ENCODE assay signal across 11 cellular contexts in genomic region chr11:125756050-125756449, GRCh38. TPM values are rescaled to one million over a fixed set of nuclear protein-coding genes. Genes with fewer than 3 reads are reported as not detected.
"Had no signal": no experiment of that assay in that cellular context is flagged by ENCODE, and none has a peak within 500 bp of the region (broad histone marks: within the 10 kb centered on the region; RNA-seq: fewer than 3 reads in every experiment).

No MANE protein-coding gene starts in this region.

- ATAC-seq: HCT116, HepG2 had no signal

- H3K4me3 ChIP-seq: GM23248, HAP-1 had no signal

- H3K27ac ChIP-seq: GM23248, HL-60 had no signal

- H3K36me3 ChIP-seq: HAP-1 had no signal

- DNase-seq: GM23248, GOT3, H7, HFFc6 had no signal

- H3K9me3 ChIP-seq: HAP-1 had no signal

- H3K4me1 ChIP-seq: HAP-1 had no signal

RNA-seq across cellular contexts. Expression of gene PATE1, which starts 10.0 kb away (rescaled TPM):
- total RNA-seq: GM23248, H4, H7, HepG2, HFFc6, HT1080 had no signal
- polyA plus RNA-seq: GM23248, HepG2, IgD-negative memory B cell had no signal

RNA-seq across cellular contexts. Expression of gene PATE2, which starts 22.6 kb away (rescaled TPM):
- total RNA-seq: GM23248, H4, H7, HepG2, HT1080 had no signal
- polyA plus RNA-seq: GM23248, HepG2, IgD-negative memory B cell had no signal

RNA-seq across cellular contexts. Expression of gene PATE3, which starts 31.9 kb away (rescaled TPM):
- total RNA-seq: GM23248, H4, H7, HepG2, HFFc6, HT1080 had no signal
- polyA plus RNA-seq: GM23248, HepG2, IgD-negative memory B cell had no signal
